In the genomic region with DNA sequence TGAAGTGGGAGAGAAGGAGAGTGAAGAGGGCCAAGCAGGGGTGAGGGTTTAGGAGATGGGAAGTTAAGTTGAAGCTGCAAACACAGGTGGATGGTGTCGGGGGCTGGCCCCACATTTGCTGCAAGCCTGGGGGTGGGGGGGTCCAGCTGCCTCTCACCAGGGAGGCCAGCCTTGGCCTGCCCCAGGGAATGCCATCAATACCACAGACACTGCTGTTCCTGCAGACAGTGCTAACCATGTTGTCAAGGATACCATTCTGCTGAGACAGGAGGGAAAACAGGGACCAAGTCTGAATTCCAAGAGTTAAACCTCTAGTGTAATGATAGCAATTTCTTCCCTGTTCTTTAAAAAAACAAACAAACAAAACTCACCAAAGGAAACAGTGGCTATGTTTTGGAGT, we compare ENCODE assay signal across 19 cellular contexts. TPM values are rescaled to one million over a fixed set of nuclear protein-coding genes. Genes with fewer than 3 reads are reported as not detected.
A peak's percentile ranks its signal among the peaks of the same experiment; 100 is the strongest.
DNase-seq lines count a peak whose midpoint lies in the region; ATAC-seq, FAIRE-seq and TF ChIP-seq lines count a peak whose summit lies in the region.
"Had no signal": no experiment of that assay in that cellular context is flagged by ENCODE, and none has a peak within 500 bp of the region (broad histone marks: within the 10 kb centered on the region; RNA-seq: fewer than 3 reads in every experiment).

No MANE protein-coding gene starts in this region.

- H3K9ac ChIP-seq in astrocyte (ENCODE audit: low read length) (no peak overlapping the region), trophoblast cell (ENCODE audit: low read length) (no peak overlapping the region)

- no peak overlapping the region for H2AK5ac ChIP-seq in trophoblast cell (ENCODE audit: low read length)

- peaks cover 21% of the 10 kb centered on the region for H3K4me1 Mint-ChIP-seq in astrocyte (ENCODE audit: low read depth, unreplicated experiment)
- no peaks in the 10 kb centered on the region for H3K4me1 Mint-ChIP-seq in activated CD8-positive, alpha-beta memory T cell treated with anti-CD3 and anti-CD28 coated beads, Interleukin-2, amount 10 ng/mL, durations not matched to agents 7 days and 5 days

- no peak overlapping the region for H4K8ac ChIP-seq in trophoblast cell (ENCODE audit: low read depth, low read length)

- CTCF ChIA-PET in activated CD8-positive, alpha-beta memory T cell treated with anti-CD3 and anti-CD28 coated beads, Interleukin-2, amount 10 ng/mL, durations not matched to agents 7 days and 5 days (lab: Charles Lee): no interaction called here

- no peak for ATAC-seq in activated CD8-positive, alpha-beta memory T cell treated with anti-CD3 and anti-CD28 coated beads, Interleukin-2, amount 10 ng/mL, durations not matched to agents 7 days and 5 days
- ATAC-seq in GM18511 (IDR thresholded peaks at IDR 0.05; ENCODE audit: unreplicated experiment): no peak
- ATAC-seq: A549, GM23338 had no signal

- DNase-seq in NCI-H2171 (lab: John Stamatoyannopoulos, UW) (peak; percentile 15), astrocyte (ENCODE audit: low read depth) (no peak), iris pigment epithelial cell (ENCODE audit: low read depth) (peak; percentile 13), trophoblast cell (no peak), small intestine (no peak), brain microvascular endothelial cell (no peak)
- no peak for DNase-seq in activated CD8-positive, alpha-beta memory T cell treated with anti-CD3 and anti-CD28 coated beads, Interleukin-2, amount 10 ng/mL, durations not matched to agents 7 days and 5 days
- DNase-seq: BE2C; CD4-positive, alpha-beta memory T cell; DMS153; DMS79 treated with DMSO at 0.1 percent for 48 hours; EL had no signal

- no peak overlapping the region for H3K14ac ChIP-seq in trophoblast cell (ENCODE audit: low read length)

- no peak for FAIRE-seq in astrocyte (lab: Jason Lieb, UNC)
- FAIRE-seq in small intestine (lab: Jason Lieb, UNC): no peak
- FAIRE-seq: A549, G401.6, GM12891 had no signal

- H3K18ac ChIP-seq in trophoblast cell (ENCODE audit: low read length): no peak overlapping the region

- H3K79me1 ChIP-seq in trophoblast cell (ENCODE audit: low read length): no peaks in the 10 kb centered on the region

- peaks cover 24% of the 10 kb centered on the region for H4K20me1 ChIP-seq in astrocyte (ENCODE audit: insufficient read depth, low read length)

- H3K79me2 ChIP-seq in astrocyte (ENCODE audit: insufficient read depth, low read length): peaks cover 20% of the 10 kb centered on the region
- H3K79me2 ChIP-seq in trophoblast cell (ENCODE audit: control insufficient read depth, insufficient read depth, low read length, poor library complexity): no peaks in the 10 kb centered on the region

- H3K23ac ChIP-seq in trophoblast cell (ENCODE audit: low read length): no peak overlapping the region

- H3K4me3 ChIP-seq in astrocyte (ENCODE audit: insufficient read depth, low read depth, low read length) (no peak overlapping the region), trophoblast cell (ENCODE audit: low read depth, low read length) (peak overlapping the region; percentile 25), small intestine (ENCODE audit: low read depth in 1 of 2, low read length in 2 of 2) (no peak overlapping the region), brain microvascular endothelial cell (ENCODE audit: low read depth, low read length) (no peak overlapping the region)
- H3K4me3 ChIP-seq: A549, GM23338, HAP-1 had no signal

- H3K27me3 ChIP-seq in astrocyte (ENCODE audit: insufficient read depth, low read length): no peaks in the 10 kb centered on the region
- no peaks in the 10 kb centered on the region for H3K27me3 ChIP-seq in trophoblast cell (ENCODE audit: insufficient read depth, low read length)
- H3K27me3 ChIP-seq in small intestine (ENCODE audit: control insufficient read depth in 2 of 2, insufficient read depth in 2 of 2, low read length in 2 of 2): no peaks in the 10 kb centered on the region
- no peaks in the 10 kb centered on the region for H3K27me3 ChIP-seq in brain microvascular endothelial cell (replicated peaks)
- H3K27me3 ChIP-seq: BE2C had no signal

- H3K4me2 ChIP-seq in astrocyte (ENCODE audit: low read length): no peak overlapping the region
- H3K4me2 ChIP-seq in trophoblast cell (ENCODE audit: low read length): no peak overlapping the region
- H3K4me2 ChIP-seq: A549, GM23338 had no signal

- no peak overlapping the region for H2BK120ac ChIP-seq in trophoblast cell (ENCODE audit: insufficient read depth, low read length, poor library complexity)

- peaks cover 2% of the 10 kb centered on the region for H3K9me3 Mint-ChIP-seq in astrocyte (ENCODE audit: unreplicated experiment)
- H3K9me3 Mint-ChIP-seq in activated CD8-positive, alpha-beta memory T cell treated with anti-CD3 and anti-CD28 coated beads, Interleukin-2, amount 10 ng/mL, durations not matched to agents 7 days and 5 days (ENCODE audit: low read depth): no peaks in the 10 kb centered on the region
- H3K9me3 Mint-ChIP-seq: CD4-positive, alpha-beta memory T cell; GM23338 had no signal

- TF ChIP-seq CTCF in astrocyte (IDR thresholded peaks at IDR 0.05; ENCODE audit: insufficient read depth, low read depth, low read length) (no peak), brain microvascular endothelial cell (IDR thresholded peaks at IDR 0.05; ENCODE audit: low read depth, low read length, missing control alignments) (no peak)

- no peak overlapping the region for H3K27ac ChIP-seq in astrocyte (ENCODE audit: low read depth, low read length)
- no peak overlapping the region for H3K27ac ChIP-seq in trophoblast cell (ENCODE audit: low read depth, low read length)
- no peak overlapping the region for H3K27ac ChIP-seq in small intestine (ENCODE audit: low read depth in 1 of 2, low read length in 1 of 2)
- H3K27ac ChIP-seq in brain microvascular endothelial cell: no peak overlapping the region
- H3K27ac ChIP-seq: A549, C4-2B had no signal

- in situ Hi-C loops in brain microvascular endothelial cell (cut with HindIII; ENCODE audit: low pct_ligation_motif_present, low sequenced_read_pairs): no loop called here

- no peak overlapping the region for H2BK5ac ChIP-seq in trophoblast cell (ENCODE audit: low read depth, low read length, poor library complexity)

- H3K36me3 Mint-ChIP-seq in astrocyte (ENCODE audit: low read depth, unreplicated experiment): peaks cover 8% of the 10 kb centered on the region
- peaks cover 3% of the 10 kb centered on the region for H3K36me3 Mint-ChIP-seq in activated CD8-positive, alpha-beta memory T cell treated with anti-CD3 and anti-CD28 coated beads, Interleukin-2, amount 10 ng/mL, durations not matched to agents 7 days and 5 days

- peak overlapping the region; percentile 38 for H3K27ac Mint-ChIP-seq in astrocyte (ENCODE audit: unreplicated experiment)
- H3K27ac Mint-ChIP-seq in activated CD8-positive, alpha-beta memory T cell treated with anti-CD3 and anti-CD28 coated beads, Interleukin-2, amount 10 ng/mL, durations not matched to agents 7 days and 5 days: no peak overlapping the region
- H3K27ac Mint-ChIP-seq: GM23338 had no signal

- H3K9me3 ChIP-seq in astrocyte (ENCODE audit: insufficient read depth, low read depth, low read length): no peaks in the 10 kb centered on the region
- no peaks in the 10 kb centered on the region for H3K9me3 ChIP-seq in trophoblast cell (ENCODE audit: insufficient read depth, low read depth, low read length)
- no peaks in the 10 kb centered on the region for H3K9me3 ChIP-seq in small intestine (ENCODE audit: control insufficient read depth, low read depth)
- H3K9me3 ChIP-seq: A549, BE2C, HAP-1 had no signal

- H3K4me3 Mint-ChIP-seq in astrocyte (ENCODE audit: unreplicated experiment): no peak overlapping the region
- no peak overlapping the region for H3K4me3 Mint-ChIP-seq in activated CD8-positive, alpha-beta memory T cell treated with anti-CD3 and anti-CD28 coated beads, Interleukin-2, amount 10 ng/mL, durations not matched to agents 7 days and 5 days
- H3K4me3 Mint-ChIP-seq: CD4-positive, alpha-beta memory T cell; GM23338 had no signal

- H2AFZ ChIP-seq in astrocyte (ENCODE audit: low read depth, low read length) (no peak overlapping the region), trophoblast cell (ENCODE audit: insufficient read depth, low read length, poor library complexity) (no peak overlapping the region)
- H2AFZ ChIP-seq: GM23338 had no signal

- WGBS in trophoblast cell (ENCODE audit: extremely low coverage, insufficient coverage, insufficient read length): no CpG with 5 or more reads among the region's 1 CpG
- 87 to 95% (median 90%) methylated on average over 1 of the region's 1 CpG for WGBS in small intestine, 3 donors

- no peak overlapping the region for H3K4ac ChIP-seq in trophoblast cell (ENCODE audit: low read depth, low read length)

- no peak overlapping the region for H2BK12ac ChIP-seq in trophoblast cell (ENCODE audit: low read length)

- H4K12ac ChIP-seq in trophoblast cell (ENCODE audit: low read depth, low read length): no peak overlapping the region

- H4K91ac ChIP-seq in trophoblast cell (ENCODE audit: low read depth, low read length): no peak overlapping the region

- no peaks in the 10 kb centered on the region for H3K27me3 Mint-ChIP-seq in astrocyte (ENCODE audit: low read depth, unreplicated experiment)
- H3K27me3 Mint-ChIP-seq in activated CD8-positive, alpha-beta memory T cell treated with anti-CD3 and anti-CD28 coated beads, Interleukin-2, amount 10 ng/mL, durations not matched to agents 7 days and 5 days: no peaks in the 10 kb centered on the region
- H3K27me3 Mint-ChIP-seq: CD4-positive, alpha-beta memory T cell had no signal

- H3K36me3 ChIP-seq in astrocyte (ENCODE audit: insufficient read depth, low read length) (peaks cover 5% of the 10 kb centered on the region), trophoblast cell (ENCODE audit: control insufficient read depth in 1 of 2, insufficient read depth in 2 of 2, low read length in 2 of 2) (peaks cover 3 to 5% of the 10 kb centered on the region in 2 experiments), small intestine (ENCODE audit: control insufficient read depth in 2 of 2, insufficient read depth in 2 of 2, low read length in 2 of 2) (peaks cover 0 to under 1% of the 10 kb centered on the region in 2 donors), brain microvascular endothelial cell (replicated peaks) (no peaks in the 10 kb centered on the region)
- H3K36me3 ChIP-seq: BE2C had no signal

- peaks cover under 1% of the 10 kb centered on the region for H3K4me1 ChIP-seq in astrocyte (ENCODE audit: insufficient read depth, low read length)
- H3K4me1 ChIP-seq in trophoblast cell (ENCODE audit: control insufficient read depth in 1 of 2, insufficient read depth in 2 of 2, low read length in 2 of 2): peaks cover 7 to 10% of the 10 kb centered on the region in 2 experiments
- H3K4me1 ChIP-seq in small intestine (ENCODE audit: control insufficient read depth in 2 of 2, insufficient read depth in 1 of 2, low read depth in 1 of 2, low read length in 1 of 2): no peaks in the 10 kb centered on the region
- H3K4me1 ChIP-seq: A549, BE2C, HAP-1 had no signal

RNA-seq across cellular contexts. Expression of gene MECR, which starts 8.0 kb away (rescaled TPM):
- total RNA-seq in astrocyte: 25.1 and 30.3 TPM in 2 replicates
- polyA plus RNA-seq in trophoblast cell (2013): 17.6 and 18.9 TPM in 2 replicates
- total RNA-seq in activated CD8-positive, alpha-beta memory T cell treated with anti-CD3 and anti-CD28 coated beads, Interleukin-2, amount 10 ng/mL, durations not matched to agents 7 days and 5 days: 10 to 100 TPM; 24.5 to 26.9 TPM
- polyA plus RNA-seq in small intestine: 10 to 100 TPM in 2 of 3 donors, 1 to 10 TPM in 1; 9.7 to 20.0 (median 19.2) TPM

RNA-seq across cellular contexts. Expression of gene PTPRU, which starts 13.6 kb away (rescaled TPM):
- 36.6 and 47.2 TPM in 2 replicates for total RNA-seq in astrocyte
- polyA plus RNA-seq in trophoblast cell (2013): 33.5 and 35.1 TPM in 2 replicates
- total RNA-seq in activated CD8-positive, alpha-beta memory T cell treated with anti-CD3 and anti-CD28 coated beads, Interleukin-2, amount 10 ng/mL, durations not matched to agents 7 days and 5 days: under 1 TPM; 0.47 to 0.64 TPM
- polyA plus RNA-seq in small intestine: 1 to 10 TPM in 1 of 3 donors, under 1 TPM in 1, not detected in 1; 0.27 to 4.3 TPM
- polyA plus RNA-seq: CD4-positive, alpha-beta memory T cell had no signal

RNA-seq across cellular contexts. Expression of gene SRSF4, which starts 41.0 kb away (rescaled TPM):
- 48.2 and 52.6 TPM in 2 replicates for total RNA-seq in astrocyte
- 84.2 and 87.4 TPM in 2 replicates for polyA plus RNA-seq in trophoblast cell (2013)
- 100 to 1,000 TPM; 145 to 147 TPM for total RNA-seq in activated CD8-positive, alpha-beta memory T cell treated with anti-CD3 and anti-CD28 coated beads, Interleukin-2, amount 10 ng/mL, durations not matched to agents 7 days and 5 days
- polyA plus RNA-seq in small intestine: 10 to 100 TPM; 65.1 to 99.3 (median 71.9) TPM

Comparison
In these comparisons a context has a peak if more than half of its experiments do, and no peak if none do; other contexts are left out.
1. DNase-seq: peak in NCI-H2171 (single experiment) and iris pigment epithelial cell (single experiment); none in astrocyte (single experiment), trophoblast cell (0 of 2), activated CD8-positive, alpha-beta memory T cell treated with anti-CD3 and anti-CD28 coated beads, Interleukin-2, amount 10 ng/mL, durations not matched to agents 7 days and 5 days (single experiment), small intestine (single experiment) and brain microvascular endothelial cell (single experiment).
2. RNA of gene PTPRU, which starts 13.6 kb away (total RNA-seq): 36.6 to 47.2 TPM in astrocyte; 0.47 to 0.64 TPM in activated CD8-positive, alpha-beta memory T cell treated with anti-CD3 and anti-CD28 coated beads, Interleukin-2, amount 10 ng/mL, durations not matched to agents 7 days and 5 days; every median in the first group is over 10 times any median in the second.